ENCODE assay signal across 8 cellular contexts in genomic region chr7:56373314-56373713, GRCh38.
DNase-seq lines count a peak whose midpoint lies in the region; FAIRE-seq and TF ChIP-seq lines count a peak whose summit lies in the region.
"Not testable (repeated sequence)": the region's sequence is repeated elsewhere in the genome, so short reads cannot be mapped to it uniquely, and the experiment has no call there.

No MANE protein-coding gene starts in this region.

- H3K4me2 ChIP-seq in H9 (ENCODE audit: insufficient read depth, insufficient read length, low read length), result not testable (repeated sequence)

- H2BK20ac ChIP-seq in H9 (ENCODE audit: low read depth, low read length, poor library complexity, severe bottlenecking), result not testable (repeated sequence)

- H4K8ac ChIP-seq in H9 (replicated peaks; ENCODE audit: insufficient read length, low read depth, low read length), result not testable (repeated sequence)

- not testable (repeated sequence) for H3K18ac ChIP-seq in H9 (ENCODE audit: insufficient read length, low read depth, low read length)

- H3K56ac ChIP-seq in H9 (ENCODE audit: insufficient read length, low read depth, low read length), result not testable (repeated sequence)

- not testable (repeated sequence) for TF ChIP-seq CTCF in H9 (conservative IDR thresholded peaks at IDR 0.05); bronchial epithelial cell (IDR thresholded peaks at IDR 0.05; ENCODE audit: insufficient read depth, low read length, severe bottlenecking); mesothelial cell of epicardium (IDR thresholded peaks at IDR 0.05; ENCODE audit: unreplicated experiment)

- not testable (repeated sequence) for H3K9me3 ChIP-seq in H9 (ENCODE audit: control insufficient read depth, low read depth, low read length)

- H3T11ph ChIP-seq in H9 (ENCODE audit: low read length), result not testable (repeated sequence)

- H3K4me3 ChIP-seq in bronchial epithelial cell (ENCODE audit: low read depth, low read length), result not testable (repeated sequence)

- not testable (repeated sequence) for H3K79me1 ChIP-seq in H9 (ENCODE audit: insufficient read depth, low read depth, low read length, poor library complexity, severe bottlenecking)

- not testable (repeated sequence) for H3K4me1 ChIP-seq in H9 (ENCODE audit: insufficient read depth, low read length)

- H2BK12ac ChIP-seq in H9 (ENCODE audit: insufficient read length, low read depth, low read length), result not testable (repeated sequence)

- H2BK120ac ChIP-seq in H9 (ENCODE audit: low read depth, low read length, poor library complexity, severe bottlenecking), result not testable (repeated sequence)

- H3K14ac ChIP-seq in H9 (ENCODE audit: insufficient read depth, low read length), result not testable (repeated sequence)

- H2BK5ac ChIP-seq in H9 (ENCODE audit: insufficient read length, low read length), result not testable (repeated sequence)

- H3K9me3 Mint-ChIP-seq in H9, result peaks cover 24 to 27% of the 10 kb centered on the region in 2 experiments
- H3K9me3 Mint-ChIP-seq in mesothelial cell of epicardium, result not testable (repeated sequence)

- H3K36me3 Mint-ChIP-seq in H9 (ENCODE audit: insufficient read depth in 1 of 3, low read depth in 3 of 3); mesothelial cell of epicardium: not testable (repeated sequence)

- not testable (repeated sequence) for H3K27me3 ChIP-seq in H9 (ENCODE audit: insufficient read depth, low read length); bronchial epithelial cell (ENCODE audit: control insufficient read depth, insufficient read depth, low read length)

- H3K23ac ChIP-seq in H9 (ENCODE audit: insufficient read length, low read depth, low read length), result not testable (repeated sequence)

- H4K91ac ChIP-seq in H9 (ENCODE audit: insufficient read length, low read depth, low read length), result not testable (repeated sequence)

- H3K27me3 Mint-ChIP-seq in H9 (ENCODE audit: low read depth); mesothelial cell of epicardium (ENCODE audit: low read depth): not testable (repeated sequence)

- H3K23me2 ChIP-seq in H9 (ENCODE audit: insufficient read length, low read depth, low read length, poor library complexity, severe bottlenecking), result not testable (repeated sequence)

- not testable (repeated sequence) for FAIRE-seq in bronchial epithelial cell (lab: Jason Lieb, UNC)

- intact Hi-C loops in head of caudate nucleus (cut with DNase I), result not testable (repeated sequence)

- not testable (repeated sequence) for H3K27ac ChIP-seq in H9 (ENCODE audit: insufficient read length, low read depth, low read length)

- H4K5ac ChIP-seq in H9 (ENCODE audit: insufficient read length, low read depth, low read length), result not testable (repeated sequence)

- H3K4me3 Mint-ChIP-seq in H9, result peak overlapping the region in 1 of 2 experiments; percentile 40; a peak in 2 of 5 replicates
- not testable (repeated sequence) for H3K4me3 Mint-ChIP-seq in mesothelial cell of epicardium

- H3K79me2 ChIP-seq in H9 (ENCODE audit: insufficient read depth, low read length), result not testable (repeated sequence)

- DNase-seq in A172 (ENCODE audit: low spot score) (peak; percentile 56), H9 (peak; percentile 65), T-helper 9 cell (peak; percentile 52), bronchial epithelial cell (ENCODE audit: low read depth) (peak; percentile 43), head of caudate nucleus (peak in 36 of 42 donors; percentile 23 to 94 (median 78)), mesothelial cell of epicardium (ENCODE audit: low spot score in 2 of 2, unreplicated experiment in 2 of 2) (peak; percentile 95 to 98)
- peak; percentile 74 to 75 for DNase-seq in activated T-cell treated with anti-CD3 and anti-CD28 coated beads, Interleukin-2, amount 50 U/mL, for 48 hours
- peak; percentile 1 to 49 (median 48) for DNase-seq in stimulated activated CD4-positive, alpha-beta T cell treated with anti-CD3 and anti-CD28 coated beads, TNF-alpha, amount 100 ng/mL, for 1 hour (ENCODE audit: low read depth in 3 of 3, low spot score in 1 of 3)

- not testable (repeated sequence) for H4K20me1 ChIP-seq in H9 (ENCODE audit: control insufficient read depth, insufficient read depth, insufficient read length)

- not testable (repeated sequence) for H2AFZ ChIP-seq in H9 (ENCODE audit: low read length)

- not testable (repeated sequence) for H3K9ac ChIP-seq in H9 (ENCODE audit: extremely low read depth, insufficient read length, low read length)

- not testable (repeated sequence) for H3K4ac ChIP-seq in H9 (ENCODE audit: low read depth, low read length)

- H2BK15ac ChIP-seq in H9 (ENCODE audit: low read depth, low read length), result not testable (repeated sequence)

- H3K27ac Mint-ChIP-seq in H9, mesothelial cell of epicardium: not testable (repeated sequence)

- WGBS in H9 (ENCODE audit: extremely low coverage, insufficient read length, low lambda C conversion rate), result no CpG with 5 or more reads among the region's 24 CpGs

- H3K4me1 Mint-ChIP-seq in H9, mesothelial cell of epicardium: not testable (repeated sequence)

- not testable (repeated sequence) for H2AK5ac ChIP-seq in H9 (ENCODE audit: insufficient read length, low read length)

- not testable (repeated sequence) for H3K36me3 ChIP-seq in bronchial epithelial cell (ENCODE audit: control insufficient read depth, insufficient read depth, low read length)

Comparison
In these comparisons a context has a peak if more than half of its experiments do, and no peak if none do; other contexts are left out.
1. DNase-seq: peak in every context shown above with its lines; median percentile 96 in mesothelial cell of epicardium; 78 in head of caudate nucleus; 74 in activated T-cell treated with anti-CD3 and anti-CD28 coated beads, Interleukin-2, amount 50 U/mL, for 48 hours; 65 in H9; 56 in A172; 52 in T-helper 9 cell; 48 in stimulated activated CD4-positive, alpha-beta T cell treated with anti-CD3 and anti-CD28 coated beads, TNF-alpha, amount 100 ng/mL, for 1 hour; 43 in bronchial epithelial cell.